19 cellular contexts compared by ENCODE assay signal in the genomic region with DNA sequence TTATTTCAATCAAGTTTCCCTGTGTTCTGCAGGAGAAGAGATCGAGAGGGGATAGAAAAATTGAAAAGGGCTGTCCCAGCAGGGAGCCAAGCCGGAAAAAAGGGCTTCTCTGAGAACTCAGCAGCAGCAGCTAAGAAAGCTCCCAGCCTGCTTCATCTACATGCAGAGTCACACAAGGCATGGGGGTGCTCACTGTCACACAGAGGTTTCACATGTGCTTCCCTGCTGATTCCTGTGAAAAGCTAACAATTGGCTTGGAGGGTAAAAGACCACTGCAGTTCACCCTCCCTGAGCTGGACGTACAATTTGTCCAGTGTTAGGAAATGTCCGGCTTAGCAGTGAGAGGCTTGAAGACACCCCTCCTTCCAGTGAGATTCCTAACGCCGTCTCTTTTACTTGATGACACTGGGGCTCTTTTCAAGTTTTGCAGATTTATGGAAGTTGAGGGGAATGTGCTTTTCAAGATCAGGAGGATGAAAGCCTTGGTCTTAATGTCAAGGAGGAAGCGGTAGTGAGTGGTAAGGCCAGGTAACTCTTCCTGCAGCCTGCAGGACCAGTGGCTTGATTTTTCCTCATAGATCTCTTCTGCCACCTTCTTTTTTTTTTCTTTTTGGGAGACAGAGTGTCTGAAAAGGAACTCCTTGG.
A peak's percentile ranks its signal among the peaks of the same experiment; 100 is the strongest.
DNase-seq lines count a peak whose midpoint lies in the region; TF ChIP-seq lines count a peak whose summit lies in the region.
"Had no signal": no experiment of that assay in that cellular context is flagged by ENCODE, and none has a peak within 500 bp of the region (broad histone marks: within the 10 kb centered on the region; RNA-seq: fewer than 3 reads in every experiment).

No MANE protein-coding gene starts in this region.

- no peak for TF ChIP-seq RAD21 in SK-N-SH (IDR thresholded peaks at IDR 0.05; ENCODE audit: low read length)

- no peak overlapping the region for H2AFZ ChIP-seq in SK-N-SH (ENCODE audit: low read depth)

- H3K36me3 Mint-ChIP-seq in glutamatergic neuron (ENCODE audit: unreplicated experiment), result no peaks in the 10 kb centered on the region
- H3K36me3 Mint-ChIP-seq in nephron progenitor cell (ENCODE audit: low read depth), result peaks cover 7% of the 10 kb centered on the region

- POLR2A ChIA-PET in SK-N-SH (lab: Yijun Ruan, JAX), result no interaction called here

- no peaks in the 10 kb centered on the region for H3K27me3 ChIP-seq in H7 (ENCODE audit: control insufficient read depth, insufficient read depth, low read length)
- H3K27me3 ChIP-seq in SK-N-SH (ENCODE audit: insufficient read depth), result no peaks in the 10 kb centered on the region
- H3K27me3 ChIP-seq: heart right ventricle had no signal

- H3K36me3 ChIP-seq in H7 (replicated peaks; ENCODE audit: control insufficient read depth, insufficient read depth, low read length) (no peaks in the 10 kb centered on the region), SK-N-SH (replicated peaks in 1 of 2; ENCODE audit: control insufficient read depth in 1 of 2, insufficient read depth in 2 of 2, low read length in 1 of 2) (peaks cover 14 to 21% of the 10 kb centered on the region in 2 experiments)
- H3K36me3 ChIP-seq: thoracic aorta had no signal

- no peak overlapping the region for H3K27ac ChIP-seq in SK-N-SH (ENCODE audit: low read depth in 2 of 2, low read length in 1 of 2)
- H3K27ac ChIP-seq: heart right ventricle, thoracic aorta, VCaP had no signal

- H3K4me1 Mint-ChIP-seq in glutamatergic neuron (ENCODE audit: low read depth, unreplicated experiment) (peaks cover 11% of the 10 kb centered on the region), nephron progenitor cell (peaks cover 28% of the 10 kb centered on the region)

- H3K4me3 Mint-ChIP-seq in glutamatergic neuron (ENCODE audit: unreplicated experiment), result peak overlapping the region; percentile 46
- peak overlapping the region; percentile 67 for H3K4me3 Mint-ChIP-seq in nephron progenitor cell
- H3K4me3 Mint-ChIP-seq: activated CD8-positive, alpha-beta T cell treated with anti-CD3 and anti-CD28 coated beads for 36 hours; activated naive CD8-positive, alpha-beta T cell treated with anti-CD3 and anti-CD28 coated beads for 36 hours; activated T-cell treated with anti-CD3 and anti-CD28 coated beads, Interleukin-2, amount 50 U/mL, for 4 hours had no signal

- H3K4me3 ChIP-seq in H7 (ENCODE audit: insufficient read depth, low read depth, low read length) (no peak overlapping the region), SK-N-SH (ENCODE audit: low read depth in 2 of 2, low read length in 1 of 2) (no peak overlapping the region)
- H3K4me3 ChIP-seq: heart right ventricle, smooth muscle cell, thoracic aorta had no signal

- H3K9me3 Mint-ChIP-seq in glutamatergic neuron (ENCODE audit: unreplicated experiment) (peaks cover 2% of the 10 kb centered on the region), nephron progenitor cell (no peaks in the 10 kb centered on the region)
- H3K9me3 Mint-ChIP-seq: activated CD8-positive, alpha-beta T cell treated with anti-CD3 and anti-CD28 coated beads for 36 hours; activated naive CD8-positive, alpha-beta T cell treated with anti-CD3 and anti-CD28 coated beads for 36 hours; activated T-cell treated with anti-CD3 and anti-CD28 coated beads, Interleukin-2, amount 50 U/mL, for 4 hours had no signal

- TF ChIP-seq EP300 in SK-N-SH (IDR thresholded peaks at IDR 0.05; ENCODE audit: borderline replicate concordance in 1 of 2, low read depth in 1 of 2, low read length in 1 of 2), result no peak

- H4K20me1 ChIP-seq in SK-N-SH (ENCODE audit: insufficient read depth), result no peaks in the 10 kb centered on the region

- DNase-seq in H7, result peak; percentile 65
- no peak for DNase-seq in SK-N-SH
- peak; percentile 24 for DNase-seq in glutamatergic neuron
- peak; percentile 45 for DNase-seq in nephron progenitor cell
- no peak for DNase-seq in activated CD4-positive, alpha-beta T cell treated with anti-CD3 and anti-CD28 coated beads, Interleukin-2, amount 50 U/mL, for 48 hours
- no peak for DNase-seq in NOMO-1 (lab: John Stamatoyannopoulos, UW; ENCODE audit: unreplicated experiment in 2 of 2)
- DNase-seq in T-helper 1 cell, result no peak
- DNase-seq in NAMALWA (ENCODE audit: low spot score), result no peak
- DNase-seq: activated CD8-positive, alpha-beta T cell treated with anti-CD3 and anti-CD28 coated beads for 36 hours; activated naive CD8-positive, alpha-beta T cell treated with anti-CD3 and anti-CD28 coated beads for 36 hours; activated T-cell treated with anti-CD3 and anti-CD28 coated beads, Interleukin-2, amount 50 U/mL, for 4 hours; effector CD4-positive, alpha-beta T cell; heart right ventricle; KG1; NCI-H1048; SW 1271 had no signal

- no peaks in the 10 kb centered on the region for H3K9me2 ChIP-seq in SK-N-SH

- H3K4me1 ChIP-seq in SK-N-SH (ENCODE audit: control insufficient read depth in 1 of 2, insufficient read depth in 2 of 2, low read depth in 1 of 2, low read length in 1 of 2), result peaks cover 22 to 30% of the 10 kb centered on the region in 2 experiments

- no peak overlapping the region for H3K27ac Mint-ChIP-seq in glutamatergic neuron (ENCODE audit: unreplicated experiment)
- peak overlapping the region; percentile 58 for H3K27ac Mint-ChIP-seq in nephron progenitor cell
- H3K27ac Mint-ChIP-seq: activated CD8-positive, alpha-beta T cell treated with anti-CD3 and anti-CD28 coated beads for 36 hours; activated naive CD8-positive, alpha-beta T cell treated with anti-CD3 and anti-CD28 coated beads for 36 hours had no signal

- no peaks in the 10 kb centered on the region for H3K79me2 ChIP-seq in SK-N-SH (ENCODE audit: insufficient read depth)

- peaks cover 26% of the 10 kb centered on the region for H3F3A ChIP-seq in SK-N-SH (replicated peaks; ENCODE audit: insufficient read depth)

- TF ChIP-seq CTCF in SK-N-SH (IDR thresholded peaks at IDR 0.05) (no peak), glutamatergic neuron (IDR thresholded peaks at IDR 0.05; ENCODE audit: partially characterized antibody, unreplicated experiment) (no peak), nephron progenitor cell (IDR thresholded peaks at IDR 0.05) (no peak)

- no peak overlapping the region for H3K9ac ChIP-seq in SK-N-SH

- 0 out of 2 replicates have a peak overlapping the region, but pooled peaks have one; percentile 0 for H3K4me2 ChIP-seq in SK-N-SH
- H3K4me2 ChIP-seq: smooth muscle cell had no signal

- WGBS in SK-N-SH (ENCODE audit: low lambda C conversion rate), result 94% methylated on average over 7 of the region's 7 CpGs

- no peaks in the 10 kb centered on the region for H3K9me3 ChIP-seq in SK-N-SH
- H3K9me3 ChIP-seq: heart right ventricle, thoracic aorta had no signal

- CTCF ChIA-PET in SK-N-SH (lab: Yijun Ruan, JAX), result interaction anchor here (0.9 to 1.6 kb wide), 4 partner anchors 13 to 103 kb away, joined by 3 to 6 read pairs (median 4); no protein-coding TSS in a partner anchor

- H3K27me3 Mint-ChIP-seq in glutamatergic neuron (ENCODE audit: unreplicated experiment), result no peaks in the 10 kb centered on the region
- no peaks in the 10 kb centered on the region for H3K27me3 Mint-ChIP-seq in nephron progenitor cell (ENCODE audit: low read depth, poor library complexity)
- H3K27me3 Mint-ChIP-seq: activated CD8-positive, alpha-beta T cell treated with anti-CD3 and anti-CD28 coated beads for 36 hours; activated naive CD8-positive, alpha-beta T cell treated with anti-CD3 and anti-CD28 coated beads for 36 hours had no signal

TF ChIP-seq in SK-N-SH, 30 proteins besides CTCF, POLR2A, EP300 and RAD21:
- TF ChIP-seq FOXJ3 (CRISPR knock-in tag; IDR thresholded peaks at IDR 0.05) (no peak), RFX5 (IDR thresholded peaks at IDR 0.05; ENCODE audit: low read length) (no peak)

Comparison
In these comparisons a context has a peak if more than half of its experiments do, and no peak if none do; other contexts are left out.
1. DNase-seq: peak in H7 (single experiment), glutamatergic neuron (single experiment) and nephron progenitor cell (single experiment); none in SK-N-SH (single experiment), activated CD4-positive, alpha-beta T cell treated with anti-CD3 and anti-CD28 coated beads, Interleukin-2, amount 50 U/mL, for 48 hours (0 of 2), NOMO-1 (0 of 2), T-helper 1 cell (0 of 5) and NAMALWA (single experiment).